ENCODE assay signal across 20 cellular contexts in the genomic region with DNA sequence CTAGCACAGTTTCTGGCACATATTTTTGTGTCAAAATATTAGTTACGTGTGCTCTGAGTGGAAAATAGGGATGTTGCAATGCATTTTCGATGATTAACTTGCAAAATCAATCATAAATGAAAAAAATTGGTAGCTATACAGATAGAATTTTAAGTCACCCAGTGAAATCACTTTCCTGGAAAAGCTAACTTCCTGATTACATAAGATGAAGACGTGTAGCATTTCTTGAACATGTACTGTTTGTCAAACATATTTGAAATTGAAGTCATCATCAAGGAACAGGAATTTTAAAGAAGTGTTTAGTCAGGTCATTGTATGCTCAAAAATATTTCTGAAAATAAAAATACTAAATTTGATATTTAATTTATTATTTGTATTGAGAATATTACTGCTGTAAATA.
A peak's percentile ranks its signal among the peaks of the same experiment; 100 is the strongest.
DNase-seq lines count a peak whose midpoint lies in the region; ATAC-seq, FAIRE-seq and TF ChIP-seq lines count a peak whose summit lies in the region.
"Had no signal": no experiment of that assay in that cellular context is flagged by ENCODE, and none has a peak within 500 bp of the region (broad histone marks: within the 10 kb centered on the region; RNA-seq: fewer than 3 reads in every experiment).

No MANE protein-coding gene starts in this region.

- dilution Hi-C loops in mammary epithelial cell (cut with HindIII; ENCODE audit: low sequenced_read_pairs), result no loop called here

- H3K27me3 Mint-ChIP-seq in MCF 10A (ENCODE audit: insufficient read depth, unreplicated experiment), result peaks cover 7% of the 10 kb centered on the region
- H3K27me3 Mint-ChIP-seq in type B pancreatic cell, result no peaks in the 10 kb centered on the region

- no peaks in the 10 kb centered on the region for H3K9me3 Mint-ChIP-seq in MCF 10A (ENCODE audit: unreplicated experiment)
- no peaks in the 10 kb centered on the region for H3K9me3 Mint-ChIP-seq in type B pancreatic cell

- H3K4me3 ChIP-seq in mammary epithelial cell (replicated peaks in 1 of 3; ENCODE audit: insufficient read depth in 1 of 3, low read depth in 2 of 3, low read length in 3 of 3) (no peak overlapping the region), bronchial epithelial cell (ENCODE audit: low read depth, low read length) (no peak overlapping the region), fibroblast of villous mesenchyme (ENCODE audit: low read depth, low read length) (no peak overlapping the region)
- H3K4me3 ChIP-seq: SJCRH30 had no signal

- CTCF ChIA-PET in MCF 10A (lab: Yijun Ruan, JAX) (no interaction called here), mammary epithelial cell (lab: Charles Lee; ENCODE audit: low non-redundant PET) (no interaction called here)

- WGBS in mammary epithelial cell (ENCODE audit: low coverage, missing lambda C conversion rate), result 67% methylated on average over 3 of the region's 3 CpGs

- in situ Hi-C loops in mammary epithelial cell (cut with MboI; ENCODE audit: low sequenced_read_pairs in 2 of 2), result no loop called here

- ATAC-seq in GM21423 (IDR thresholded peaks at IDR 0.05; ENCODE audit: unreplicated experiment) (no peak), GM21576 (IDR thresholded peaks at IDR 0.05; ENCODE audit: unreplicated experiment) (no peak)
- ATAC-seq: HepG2 had no signal

- no peaks in the 10 kb centered on the region for H3K27me3 ChIP-seq in mammary epithelial cell (ENCODE audit: insufficient read depth, low read length)
- no peaks in the 10 kb centered on the region for H3K27me3 ChIP-seq in bronchial epithelial cell (ENCODE audit: control insufficient read depth, insufficient read depth, low read length)
- H3K27me3 ChIP-seq: SJCRH30 had no signal

- no peaks in the 10 kb centered on the region for H3K36me3 Mint-ChIP-seq in MCF 10A (ENCODE audit: insufficient read depth, unreplicated experiment)
- H3K36me3 Mint-ChIP-seq in type B pancreatic cell, result no peaks in the 10 kb centered on the region

- no peaks in the 10 kb centered on the region for H3K9me3 ChIP-seq in mammary epithelial cell (replicated peaks; ENCODE audit: insufficient read depth, low read length)
- H3K9me3 ChIP-seq: Caco-2, SJCRH30 had no signal

- DNase-seq in MCF 10A (ENCODE audit: unreplicated experiment) (peak; percentile 5), mammary epithelial cell (no peak), bronchial epithelial cell (ENCODE audit: low read depth) (peak; percentile 78), fibroblast of villous mesenchyme (ENCODE audit: low read depth) (peak; percentile 15), GM20000 (ENCODE audit: low spot score) (no peak), type B pancreatic cell (ENCODE audit: extremely low spot score, unreplicated experiment) (no peak)
- DNase-seq: Caco-2, NCI-H1105 treated with DMSO at 0.1 percent for 48 hours, NCI-H1930, NCI-H2171, NCI-H510A, RPMI8226, SJCRH30 had no signal

- BruUV-seq in MCF 10A (replicated peaks; lab: Mats Ljungman, UMichigan) (no TSS peak), mammary epithelial cell (replicated peaks; lab: Mats Ljungman, UMichigan) (no TSS peak)

- intact Hi-C loops in MCF 10A (cut with micrococcal nuclease) (no loop called here), mammary epithelial cell (cut with micrococcal nuclease) (no loop called here)

- no peak for FAIRE-seq in bronchial epithelial cell (lab: Jason Lieb, UNC)
- FAIRE-seq: G401.6, GM12892, HepG2 had no signal

- H3K4me1 ChIP-seq in mammary epithelial cell (ENCODE audit: insufficient read depth, low read length), result no peaks in the 10 kb centered on the region
- H3K4me1 ChIP-seq: Caco-2, SJCRH30 had no signal

- no peaks in the 10 kb centered on the region for H4K20me1 ChIP-seq in mammary epithelial cell (ENCODE audit: insufficient read depth, low read length)

- H3K4me3 Mint-ChIP-seq in MCF 10A (ENCODE audit: unreplicated experiment) (no peak overlapping the region), type B pancreatic cell (no peak overlapping the region)

- H2AFZ ChIP-seq in mammary epithelial cell (ENCODE audit: low read depth, low read length), result no peak overlapping the region

- no peaks in the 10 kb centered on the region for H3K36me3 ChIP-seq in mammary epithelial cell (ENCODE audit: insufficient read depth, low read length)
- no peaks in the 10 kb centered on the region for H3K36me3 ChIP-seq in bronchial epithelial cell (ENCODE audit: control insufficient read depth, insufficient read depth, low read length)
- H3K36me3 ChIP-seq: SJCRH30 had no signal

- POLR2A ChIA-PET in MCF 10A (lab: Yijun Ruan, JAX), result interaction anchor here (1.5 kb wide), 1 partner anchor 1212 kb away, joined by 4 read pairs; the partner anchor contains the start of gene DIPK2A

- no peak overlapping the region for H3K27ac Mint-ChIP-seq in MCF 10A (ENCODE audit: low read depth, unreplicated experiment)
- no peak overlapping the region for H3K27ac Mint-ChIP-seq in type B pancreatic cell

- no peak overlapping the region for H3K9ac ChIP-seq in mammary epithelial cell (ENCODE audit: insufficient read depth, low read length)

- no peak overlapping the region for H3K4me2 ChIP-seq in mammary epithelial cell (ENCODE audit: insufficient read depth, low read depth, low read length)

- H3K4me1 Mint-ChIP-seq in MCF 10A (ENCODE audit: insufficient read depth, unreplicated experiment) (no peaks in the 10 kb centered on the region), type B pancreatic cell (ENCODE audit: unreplicated experiment) (no peaks in the 10 kb centered on the region)

- no peak for TF ChIP-seq CTCF in MCF 10A (IDR thresholded peaks at IDR 0.05; ENCODE audit: unreplicated experiment)
- no peak for TF ChIP-seq CTCF in mammary epithelial cell (conservative IDR thresholded peaks at IDR 0.05 in 1 of 2, IDR thresholded peaks at IDR 0.05 in 1 of 2; ENCODE audit: extremely low read depth in 1 of 2, insufficient read depth in 1 of 2, low read depth in 1 of 2, low read length in 2 of 2)
- no peak for TF ChIP-seq CTCF in bronchial epithelial cell (IDR thresholded peaks at IDR 0.05; ENCODE audit: insufficient read depth, low read length, severe bottlenecking)
- no peak for TF ChIP-seq CTCF in fibroblast of villous mesenchyme (IDR thresholded peaks at IDR 0.05; ENCODE audit: insufficient read depth, low read depth, low read length)
- TF ChIP-seq CTCF in GM20000 (IDR thresholded peaks at IDR 0.05; ENCODE audit: extremely low read depth, missing control alignments), result no peak
- no peak for TF ChIP-seq CTCF in type B pancreatic cell (conservative IDR thresholded peaks at IDR 0.05)

- H3K27ac ChIP-seq in mammary epithelial cell (ENCODE audit: insufficient read depth, low read depth, low read length), result no peak overlapping the region
- H3K27ac ChIP-seq: 22Rv1, C4-2B, SJCRH30 had no signal

- no peaks in the 10 kb centered on the region for H3K79me2 ChIP-seq in mammary epithelial cell (ENCODE audit: insufficient read depth, low read length)

Comparison
In these comparisons a context has a peak if more than half of its experiments do, and no peak if none do; other contexts are left out.
1. DNase-seq: peak in MCF 10A (single experiment), bronchial epithelial cell (single experiment) and fibroblast of villous mesenchyme (single experiment); none in mammary epithelial cell (single experiment), GM20000 (single experiment) and type B pancreatic cell (single experiment).